Comparison of ENCODE assay signal across 1 cellular context in genomic region chr20:4060054-4060795, GRCh38.
TF ChIP-seq lines count a peak whose summit lies in the region.

No MANE protein-coding gene starts in this region.

TF ChIP-seq in HepG2, 621 proteins besides CTCF, POLR2A, EP300 and RAD21 (continued from another document):
- TF ChIP-seq AHDC1 (CRISPR knock-in tag; IDR thresholded peaks at IDR 0.05; ENCODE audit: borderline replicate concordance) (no peak), ETV5 (CRISPR knock-in tag; IDR thresholded peaks at IDR 0.05; ENCODE audit: borderline replicate concordance) (no peak), ZNF83 (CRISPR knock-in tag; IDR thresholded peaks at IDR 0.05; ENCODE audit: borderline replicate concordance) (no peak), SMAD9 (CRISPR knock-in tag; IDR thresholded peaks at IDR 0.05) (no peak), NFYB (CRISPR knock-in tag; IDR thresholded peaks at IDR 0.05) (no peak), PHF21A (CRISPR knock-in tag; IDR thresholded peaks at IDR 0.05) (no peak), NPAS2 (CRISPR knock-in tag; IDR thresholded peaks at IDR 0.05; ENCODE audit: borderline replicate concordance) (no peak), TARDBP (CRISPR knock-in tag; IDR thresholded peaks at IDR 0.05) (no peak), RXRB (CRISPR knock-in tag; IDR thresholded peaks at IDR 0.05; ENCODE audit: borderline replicate concordance) (no peak), ZNF260 (CRISPR knock-in tag; IDR thresholded peaks at IDR 0.05; ENCODE audit: borderline replicate concordance, low read depth) (no peak), ZC3H4 (CRISPR knock-in tag; IDR thresholded peaks at IDR 0.05; ENCODE audit: borderline replicate concordance) (no peak), CBX2 (IDR thresholded peaks at IDR 0.05; ENCODE audit: low read depth, low read length) (no peak), CBX2 (CRISPR knock-in tag; IDR thresholded peaks at IDR 0.05; ENCODE audit: low read depth) (no peak)
